25 cellular contexts compared by ENCODE assay signal in genomic region chr17:27009087-27009486, GRCh38.
"Had no signal": no experiment of that assay in that cellular context is flagged by ENCODE, and none has a peak within 500 bp of the region (broad histone marks: within the 10 kb centered on the region; RNA-seq: fewer than 3 reads in every experiment).

No MANE protein-coding gene starts in this region.

- H3K9me3 ChIP-seq: gastrocnemius medialis, neutrophil, pancreas, right lobe of liver, thoracic aorta, upper lobe of left lung had no signal

- H3K27me3 Mint-ChIP-seq: dendritic cell treated with granulocyte-macrophage colony-stimulating factor and Interleukin-4, amounts not matched to agents 40 ng/mL and 50 ng/mL, for 4 days; natural killer cell treated with Interleukin-12 subunit alpha and Interleukin-12 subunit beta and Interleukin-15 and Interleukin-18, amount 100 ng/mL, for 72 hours; stimulated activated naive CD8-positive, alpha-beta T cell treated with anti-CD3 and anti-CD28 coated beads, Interleukin-15, Interleukin-2, amounts not matched to agents 100 ng/mL and 50 ng/mL, for 24 hours had no signal

- ATAC-seq: esophagus mucosa; gastrocnemius medialis; left lobe of liver; pancreas; stimulated activated naive B cell treated with anti-CD40 and anti-IgM and Interleukin-4, amounts not matched to agents 10 μg/mL and 1 μg/mL and 100 μg/mL, for 72 hours had no signal

- H3K27ac Mint-ChIP-seq: dendritic cell treated with granulocyte-macrophage colony-stimulating factor and Interleukin-4, amounts not matched to agents 40 ng/mL and 50 ng/mL, for 4 days; endodermal cell; memory B cell; natural killer cell treated with Interleukin-12 subunit alpha and Interleukin-12 subunit beta and Interleukin-15 and Interleukin-18, amount 100 ng/mL, for 72 hours; stimulated activated naive B cell treated with anti-CD40 and anti-IgM and Interleukin-4, amounts not matched to agents 10 μg/mL and 1 μg/mL and 100 μg/mL, for 72 hours; stimulated activated naive CD8-positive, alpha-beta T cell treated with anti-CD3 and anti-CD28 coated beads, Interleukin-15, Interleukin-2, amounts not matched to agents 100 ng/mL and 50 ng/mL, for 24 hours had no signal

- H3K36me3 ChIP-seq: gastrocnemius medialis, neutrophil, pancreas, right lobe of liver, thoracic aorta, tibial nerve, upper lobe of left lung had no signal

- H3K36me3 Mint-ChIP-seq: memory B cell; stimulated activated naive B cell treated with anti-CD40 and anti-IgM and Interleukin-4, amounts not matched to agents 10 μg/mL and 1 μg/mL and 100 μg/mL, for 72 hours had no signal

- H3K4me1 ChIP-seq: gastrocnemius medialis, pancreas, right lobe of liver, tibial nerve, upper lobe of left lung had no signal

- H3K4me3 ChIP-seq: gastrocnemius medialis, lung, pancreas, right lobe of liver, thoracic aorta, tibial nerve, upper lobe of left lung had no signal

- H3K4me3 Mint-ChIP-seq: dendritic cell treated with granulocyte-macrophage colony-stimulating factor and Interleukin-4, amounts not matched to agents 40 ng/mL and 50 ng/mL, for 4 days; endodermal cell; memory B cell; natural killer cell treated with Interleukin-12 subunit alpha and Interleukin-12 subunit beta and Interleukin-15 and Interleukin-18, amount 100 ng/mL, for 72 hours; neural crest cell; stimulated activated naive B cell treated with anti-CD40 and anti-IgM and Interleukin-4, amounts not matched to agents 10 μg/mL and 1 μg/mL and 100 μg/mL, for 72 hours; stimulated activated naive CD8-positive, alpha-beta T cell treated with anti-CD3 and anti-CD28 coated beads, Interleukin-15, Interleukin-2, amounts not matched to agents 100 ng/mL and 50 ng/mL, for 24 hours had no signal

- H3K27ac ChIP-seq: epithelial cell of prostate, gastrocnemius medialis, neutrophil, pancreas, right lobe of liver, thoracic aorta, tibial nerve, upper lobe of left lung had no signal

- H3K4me1 Mint-ChIP-seq: endodermal cell; memory B cell; neural crest cell; stimulated activated naive B cell treated with anti-CD40 and anti-IgM and Interleukin-4, amounts not matched to agents 10 μg/mL and 1 μg/mL and 100 μg/mL, for 72 hours had no signal

- H3K27me3 ChIP-seq: gastrocnemius medialis, neutrophil, pancreas, right lobe of liver, tibial nerve, upper lobe of left lung had no signal

- DNase-seq: effector CD8-positive, alpha-beta T cell; endodermal cell; foreskin fibroblast; gastrocnemius medialis; head of caudate nucleus; kidney; pancreas; right lobe of liver; small intestine; stimulated activated CD4-positive, alpha-beta T cell treated with anti-CD3 and anti-CD28 coated beads, Interleukin-15, amount 100 ng/mL, for 24 hours; stimulated activated CD4-positive, alpha-beta T cell treated with anti-CD3 and anti-CD28 coated beads, Interleukin-2, amount 100 ng/mL, for 48 hours; stimulated activated naive B cell treated with anti-CD40 and anti-IgM and Interleukin-4, amounts not matched to agents 10 μg/mL and 1 μg/mL and 100 μg/mL, for 72 hours had no signal
